Comparison of ENCODE assay signal across 20 cellular contexts in genomic region chrX:130094712-130095111, GRCh38. TPM values are rescaled to one million over a fixed set of nuclear protein-coding genes. Genes with fewer than 3 reads are reported as not detected.
DNase-seq lines count a peak whose midpoint lies in the region; ATAC-seq and TF ChIP-seq lines count a peak whose summit lies in the region.
"Had no signal": no experiment of that assay in that cellular context is flagged by ENCODE, and none has a peak within 500 bp of the region (broad histone marks: within the 10 kb centered on the region; RNA-seq: fewer than 3 reads in every experiment).

No MANE protein-coding gene starts in this region.

- H3K4me1 Mint-ChIP-seq in activated CD4-positive, alpha-beta T cell treated with anti-CD3 and anti-CD28 coated beads, Interleukin-2, amount 10 ng/mL, durations not matched to agents 7 days and 5 days, result peaks cover 68% of the 10 kb centered on the region
- peaks cover 51% of the 10 kb centered on the region for H3K4me1 Mint-ChIP-seq in T-helper 2 cell treated with Interferon-gamma antibody and Interleukin-4, amounts not matched to agents 5 μg/mL and 100 μg/mL, for 36 hours (ENCODE audit: low read depth)
- H3K4me1 Mint-ChIP-seq: neural crest cell had no signal

- peak overlapping the region; percentile 54 for H3K27ac Mint-ChIP-seq in activated CD4-positive, alpha-beta T cell treated with anti-CD3 and anti-CD28 coated beads, Interleukin-2, amount 10 ng/mL, durations not matched to agents 7 days and 5 days
- peak overlapping the region; percentile 36 for H3K27ac Mint-ChIP-seq in T-helper 2 cell treated with Interferon-gamma antibody and Interleukin-4, amounts not matched to agents 5 μg/mL and 100 μg/mL, for 36 hours
- H3K27ac Mint-ChIP-seq: activated T-helper 1 cell treated with anti-CD3 and anti-CD28 coated beads, Interleukin-12 subunit alpha, Interleukin-12 subunit beta, Interleukin-2, Interleukin-4 antibody, amounts not matched to agents 30 ng/mL and 10 ng/mL and 1 ng/mL, durations not matched to agents 14 hours and 24 hours and 36 hours had no signal

- H3K79me2 ChIP-seq in osteoblast (ENCODE audit: insufficient read depth, low read length), result peaks cover 75% of the 10 kb centered on the region

- H3K4me3 ChIP-seq in osteoblast (ENCODE audit: insufficient read depth, low read length) (no peak overlapping the region), lower lobe of right lung (no peak overlapping the region)
- H3K4me3 ChIP-seq: A549, tibial nerve had no signal

- H3K36me3 ChIP-seq in KOPT-K1 (ENCODE audit: insufficient read depth, low read length) (no peaks in the 10 kb centered on the region), osteoblast (ENCODE audit: insufficient read depth, low read length) (no peaks in the 10 kb centered on the region), lower lobe of right lung (no peaks in the 10 kb centered on the region)
- H3K36me3 ChIP-seq: tibial nerve had no signal

- H3K27ac ChIP-seq in KOPT-K1 (ENCODE audit: low read depth, low read length, poor library complexity, severe bottlenecking) (peak overlapping the region; percentile 38), osteoblast (ENCODE audit: low read depth, low read length) (no peak overlapping the region), lower lobe of right lung (no peak overlapping the region)
- H3K27ac ChIP-seq: A549, C4-2B, tibial nerve had no signal

- H3K27me3 Mint-ChIP-seq in activated CD4-positive, alpha-beta T cell treated with anti-CD3 and anti-CD28 coated beads, Interleukin-2, amount 10 ng/mL, durations not matched to agents 7 days and 5 days, result no peaks in the 10 kb centered on the region
- H3K27me3 Mint-ChIP-seq in T-helper 2 cell treated with Interferon-gamma antibody and Interleukin-4, amounts not matched to agents 5 μg/mL and 100 μg/mL, for 36 hours (ENCODE audit: low read depth), result no peaks in the 10 kb centered on the region

- CTCF ChIA-PET in activated CD4-positive, alpha-beta T cell treated with anti-CD3 and anti-CD28 coated beads, Interleukin-2, amount 10 ng/mL, durations not matched to agents 7 days and 5 days (lab: Charles Lee), result interaction anchor here (1.4 kb wide), 1 partner anchor 10 kb away, joined by 4 read pairs; no protein-coding TSS in a partner anchor

- H3K4me2 ChIP-seq in osteoblast (ENCODE audit: insufficient read depth, low read length), result no peak overlapping the region
- H3K4me2 ChIP-seq: A549 had no signal

- no peaks in the 10 kb centered on the region for H3K9me3 ChIP-seq in KOPT-K1 (ENCODE audit: insufficient read depth, low read length, poor library complexity, severe bottlenecking)
- H3K9me3 ChIP-seq in osteoblast (ENCODE audit: low read depth, low read length), result no peaks in the 10 kb centered on the region
- H3K9me3 ChIP-seq in lower lobe of right lung, result no peaks in the 10 kb centered on the region
- H3K9me3 ChIP-seq: A549, tibial nerve had no signal

- POLR2A ChIA-PET in activated CD4-positive, alpha-beta T cell treated with anti-CD3 and anti-CD28 coated beads, Interleukin-2, amount 10 ng/mL, durations not matched to agents 7 days and 5 days (lab: Charles Lee), result interaction anchor here (0.6 kb wide), 1 partner anchor 27 kb away, joined by 8 read pairs; no protein-coding TSS in a partner anchor

- H3K4me3 Mint-ChIP-seq in activated CD4-positive, alpha-beta T cell treated with anti-CD3 and anti-CD28 coated beads, Interleukin-2, amount 10 ng/mL, durations not matched to agents 7 days and 5 days, result no peak overlapping the region
- no peak overlapping the region for H3K4me3 Mint-ChIP-seq in T-helper 2 cell treated with Interferon-gamma antibody and Interleukin-4, amounts not matched to agents 5 μg/mL and 100 μg/mL, for 36 hours
- H3K4me3 Mint-ChIP-seq: activated T-helper 1 cell treated with anti-CD3 and anti-CD28 coated beads, Interleukin-12 subunit alpha, Interleukin-12 subunit beta, Interleukin-2, Interleukin-4 antibody, amounts not matched to agents 30 ng/mL and 10 ng/mL and 1 ng/mL, durations not matched to agents 14 hours and 24 hours and 36 hours; neural crest cell had no signal

- H4K20me1 ChIP-seq in osteoblast (ENCODE audit: insufficient read depth, low read length), result peaks cover 10% of the 10 kb centered on the region

- ATAC-seq in lower lobe of right lung, result no peak
- ATAC-seq: A549 had no signal

- peaks cover 6% of the 10 kb centered on the region for H3K4me1 ChIP-seq in osteoblast (ENCODE audit: insufficient read depth, low read length)
- peaks cover 25% of the 10 kb centered on the region for H3K4me1 ChIP-seq in lower lobe of right lung

- TF ChIP-seq CTCF in osteoblast (IDR thresholded peaks at IDR 0.05; ENCODE audit: extremely low read depth, low read depth, low read length) (no peak), lower lobe of right lung (IDR thresholded peaks at IDR 0.05) (no peak)

- peaks cover 7% of the 10 kb centered on the region for H3K36me3 Mint-ChIP-seq in activated CD4-positive, alpha-beta T cell treated with anti-CD3 and anti-CD28 coated beads, Interleukin-2, amount 10 ng/mL, durations not matched to agents 7 days and 5 days (ENCODE audit: low read depth)
- H3K36me3 Mint-ChIP-seq in T-helper 2 cell treated with Interferon-gamma antibody and Interleukin-4, amounts not matched to agents 5 μg/mL and 100 μg/mL, for 36 hours (ENCODE audit: low read depth), result peaks cover 18% of the 10 kb centered on the region

- intact Hi-C loops in lower lobe of right lung (cut with DNase I), result no loop called here

- DNase-seq in activated CD4-positive, alpha-beta T cell treated with anti-CD3 and anti-CD28 coated beads, Interleukin-2, amount 10 ng/mL, durations not matched to agents 7 days and 5 days, result no peak
- no peak for DNase-seq in activated CD4-positive, alpha-beta T cell treated with anti-CD3 and anti-CD28 coated beads, Interleukin-2, amount 50 U/mL, for 1 hour
- no peak for DNase-seq in T-helper 2 cell treated with Interferon-gamma antibody and Interleukin-4, amounts not matched to agents 5 μg/mL and 100 μg/mL, for 36 hours (ENCODE audit: low spot score)
- DNase-seq in osteoblast (ENCODE audit: insufficient read length, low spot score, missing footprints) (peak; percentile 0), lower lobe of right lung (no peak)
- DNase-seq in effector CD4-positive, alpha-beta T cell, result no peak
- DNase-seq in stimulated activated CD4-positive, alpha-beta T cell treated with anti-CD3 and anti-CD28 coated beads, Interleukin-12 subunit alpha, Interleukin-12 subunit beta, amount 100 ng/mL, for 4 hours, result no peak
- DNase-seq: activated CD4-positive, alpha-beta T cell treated with anti-CD3 and anti-CD28 coated beads, Interleukin-2, amount 50 U/mL, for 4 hours; dermis blood vessel endothelial cell; EL; HCEC 1CT; KG1; kidney glomerular epithelial cell; NCI-H1092 treated with DMSO at 0.1 percent for 48 hours had no signal

- H3K27me3 ChIP-seq in osteoblast (ENCODE audit: insufficient read depth, low read length) (no peaks in the 10 kb centered on the region), lower lobe of right lung (ENCODE audit: low read depth) (no peaks in the 10 kb centered on the region)
- H3K27me3 ChIP-seq: tibial nerve had no signal

- no peaks in the 10 kb centered on the region for H3K9me3 Mint-ChIP-seq in activated CD4-positive, alpha-beta T cell treated with anti-CD3 and anti-CD28 coated beads, Interleukin-2, amount 10 ng/mL, durations not matched to agents 7 days and 5 days
- no peaks in the 10 kb centered on the region for H3K9me3 Mint-ChIP-seq in T-helper 2 cell treated with Interferon-gamma antibody and Interleukin-4, amounts not matched to agents 5 μg/mL and 100 μg/mL, for 36 hours
- H3K9me3 Mint-ChIP-seq: activated T-helper 1 cell treated with anti-CD3 and anti-CD28 coated beads, Interleukin-12 subunit alpha, Interleukin-12 subunit beta, Interleukin-2, Interleukin-4 antibody, amounts not matched to agents 30 ng/mL and 10 ng/mL and 1 ng/mL, durations not matched to agents 14 hours and 24 hours and 36 hours; neural crest cell had no signal

- no peak overlapping the region for H2AFZ ChIP-seq in osteoblast (ENCODE audit: low read length)

RNA-seq across cellular contexts. Expression of gene ELF4, which starts 15.6 kb away (rescaled TPM):
- 10 to 100 TPM; 46.0 to 49.5 TPM for total RNA-seq in activated CD4-positive, alpha-beta T cell treated with anti-CD3 and anti-CD28 coated beads, Interleukin-2, amount 10 ng/mL, durations not matched to agents 7 days and 5 days
- total RNA-seq in osteoblast (24.8 and 25.0 TPM in 2 replicates), lower lobe of right lung (24.1 TPM)
